ENCODE assay signal across 22 cellular contexts in the genomic region with DNA sequence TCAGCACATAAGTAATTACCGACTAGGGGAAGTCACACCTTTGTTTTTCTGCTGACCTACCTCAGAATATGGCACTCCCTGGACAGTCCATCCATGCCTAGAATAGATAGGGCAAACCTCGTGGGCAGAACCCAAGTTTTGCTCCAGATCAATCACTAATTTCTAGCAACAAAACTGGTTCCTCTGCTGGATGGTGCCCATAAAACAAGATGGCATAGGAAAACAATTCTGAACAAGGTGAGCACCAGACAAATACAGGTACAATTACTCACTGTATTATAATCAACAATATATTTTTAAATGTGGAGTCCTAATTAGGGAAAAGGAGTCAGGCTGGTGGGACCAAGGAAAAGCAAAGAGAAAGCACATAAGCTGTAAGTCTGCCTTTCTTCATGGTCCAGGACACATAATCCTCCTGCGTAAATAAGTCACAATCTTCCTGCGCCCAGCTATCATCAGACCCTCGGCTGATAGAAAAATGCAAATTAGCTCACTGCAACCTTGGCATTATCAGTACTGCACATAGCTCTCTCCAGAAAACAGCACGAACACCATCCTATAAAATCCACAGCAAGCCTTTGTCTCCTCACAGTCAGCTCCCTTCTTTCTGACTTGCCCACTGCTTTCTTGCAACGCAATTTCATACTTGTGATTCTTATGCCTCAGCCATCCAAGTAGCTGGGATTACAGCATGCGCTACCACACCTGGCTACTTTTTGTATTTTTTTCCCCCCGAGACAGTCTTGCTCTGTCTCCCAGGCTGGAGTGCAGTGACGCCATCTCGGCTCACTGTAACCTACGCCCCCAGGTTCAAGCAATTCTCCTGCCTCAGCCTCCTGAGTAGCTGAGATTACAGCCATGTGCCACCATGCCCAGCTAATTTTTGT. TPM values are rescaled to one million over a fixed set of nuclear protein-coding genes. Genes with fewer than 3 reads are reported as not detected.
DNase-seq lines count a peak whose midpoint lies in the region; ATAC-seq and TF ChIP-seq lines count a peak whose summit lies in the region.
"Had no signal": no experiment of that assay in that cellular context is flagged by ENCODE, and none has a peak within 500 bp of the region (broad histone marks: within the 10 kb centered on the region; RNA-seq: fewer than 3 reads in every experiment).

No MANE protein-coding gene starts in this region.

- H3K4me3 ChIP-seq in breast epithelium (no peak overlapping the region), adrenal gland (no peak overlapping the region)

- H3K4me1 ChIP-seq in breast epithelium (no peaks in the 10 kb centered on the region), adrenal gland (replicated peaks in 1 of 2) (peaks cover 18 to 36% of the 10 kb centered on the region in 2 donors)

- H3K27me3 ChIP-seq in breast epithelium (no peaks in the 10 kb centered on the region), adrenal gland (no peaks in the 10 kb centered on the region)

- H3K36me3 ChIP-seq in breast epithelium: no peaks in the 10 kb centered on the region
- peaks cover 0 to 6% of the 10 kb centered on the region in 2 donors for H3K36me3 ChIP-seq in adrenal gland (replicated peaks in 1 of 2)

- peak overlapping the region; percentile 27 for H3K27ac Mint-ChIP-seq in MCF 10A (ENCODE audit: low read depth, unreplicated experiment)
- H3K27ac Mint-ChIP-seq in immature natural killer cell: no peak overlapping the region

- no peak overlapping the region for H3K4me3 Mint-ChIP-seq in MCF 10A (ENCODE audit: unreplicated experiment)
- peak overlapping the region in 3 of 5 donors; percentile 18 to 58 (median 36) for H3K4me3 Mint-ChIP-seq in immature natural killer cell
- H3K4me3 Mint-ChIP-seq: CD4-positive, CD25-positive, alpha-beta regulatory T cell; H9 had no signal

- no peak overlapping the region for H3K27ac ChIP-seq in breast epithelium
- peak overlapping the region; percentile 45 to 82 (median 69) for H3K27ac ChIP-seq in adrenal gland
- H3K27ac ChIP-seq: KMS-11 had no signal

- WGBS in adrenal gland, 4 donors: 45 to 59% (median 47%) methylated on average over 12 of the region's 12 CpGs

- CTCF ChIA-PET in MCF 10A (lab: Yijun Ruan, JAX): interaction anchor here (0.6 kb wide), 1 partner anchor 135 kb away, joined by 3 read pairs; no protein-coding TSS in a partner anchor

- POLR2A ChIA-PET in MCF 10A (lab: Yijun Ruan, JAX): no interaction called here

- TF ChIP-seq CTCF in MCF 10A (IDR thresholded peaks at IDR 0.05; ENCODE audit: unreplicated experiment) (no peak), breast epithelium (IDR thresholded peaks at IDR 0.05) (no peak), adrenal gland (IDR thresholded peaks at IDR 0.05) (no peak)

- H3K4me1 Mint-ChIP-seq in MCF 10A (ENCODE audit: insufficient read depth, unreplicated experiment) (peaks cover 30% of the 10 kb centered on the region), immature natural killer cell (peaks cover 44 to 65% of the 10 kb centered on the region in 2 donors)
- H3K4me1 Mint-ChIP-seq: H9 had no signal

- H3K27me3 Mint-ChIP-seq in MCF 10A (ENCODE audit: insufficient read depth, unreplicated experiment) (no peaks in the 10 kb centered on the region), immature natural killer cell (ENCODE audit: low read depth in 3 of 3) (peaks cover 5 to 12% (median 10%) of the 10 kb centered on the region in 3 donors)
- H3K27me3 Mint-ChIP-seq: CD4-positive, CD25-positive, alpha-beta regulatory T cell had no signal

- no TSS peak for BruUV-seq in MCF 10A (replicated peaks; lab: Mats Ljungman, UMichigan)

- H3K9me3 ChIP-seq in breast epithelium (no peaks in the 10 kb centered on the region), adrenal gland (replicated peaks in 1 of 3) (no peaks in the 10 kb centered on the region)

- intact Hi-C loops in MCF 10A (cut with micrococcal nuclease) (no loop called here), breast epithelium (cut with DNase I; ENCODE audit: low total_unique reads) (no loop called here), adrenal gland (cut with DNase I) (no loop called here)

- H3K36me3 Mint-ChIP-seq in MCF 10A (ENCODE audit: insufficient read depth, unreplicated experiment) (peaks cover 40% of the 10 kb centered on the region), immature natural killer cell (peaks cover 12 to 30% (median 14%) of the 10 kb centered on the region in 3 donors)

- peaks cover 7% of the 10 kb centered on the region for H3K9me3 Mint-ChIP-seq in MCF 10A (ENCODE audit: unreplicated experiment)
- peaks cover 0 to 2% (median 0%) of the 10 kb centered on the region in 6 donors for H3K9me3 Mint-ChIP-seq in immature natural killer cell
- H3K9me3 Mint-ChIP-seq: H9 had no signal

- no peak for TF ChIP-seq POLR2A in breast epithelium (IDR thresholded peaks at IDR 0.05)
- TF ChIP-seq POLR2A in adrenal gland (IDR thresholded peaks at IDR 0.05): peak in 1 of 2 donors; percentile 61

- DNase-seq in MCF 10A (ENCODE audit: unreplicated experiment) (no peak), breast epithelium (ENCODE audit: low spot score in 2 of 2) (no peak), adrenal gland (peak in 2 of 7 donors; percentile 43 to 58), immature natural killer cell (no peak), NCI-H345 (lab: John Stamatoyannopoulos, UW) (no peak), iPS-NIHi11 (ENCODE audit: low spot score) (no peak)
- DNase-seq: 8988T; CD4-positive, CD25-positive, alpha-beta regulatory T cell; COR-L47; DMS 273 treated with DMSO at 0.1 percent for 48 hours; DND-41; H9; NCI-H1417 treated with DMSO at 0.1 percent for 48 hours; NCI-H1930; NCI-H446; NCI-H748 treated with DMSO at 0.1 percent for 48 hours; PC-3; SIG-M5 had no signal

- ATAC-seq in GM21825 (IDR thresholded peaks at IDR 0.05; ENCODE audit: unreplicated experiment) (no peak), GM21717 (IDR thresholded peaks at IDR 0.05; ENCODE audit: unreplicated experiment) (no peak)
- ATAC-seq: HepG2, PC-3 had no signal

RNA-seq across cellular contexts. Expression of a gene that starts 15.1 kb away (rescaled TPM):
- total RNA-seq in MCF 10A (2022) (37.2 and 51.1 TPM in 2 replicates), breast epithelium (10 to 100 TPM; 29.2 to 39.2 (median 29.9) TPM), adrenal gland (100 to 1,000 TPM in 1 of 8 donors, 10 to 100 TPM in 7; 53.8 to 103 (median 72.2) TPM)
- polyA plus RNA-seq in adrenal gland (10 to 100 TPM; 60.5 to 76.7 (median 61.9) TPM), immature natural killer cell (10 to 100 TPM in 2 of 3 donors, 1 to 10 TPM in 1; 9.4 to 18.9 (median 10.9) TPM)

RNA-seq across cellular contexts. Expression of a gene that starts 22.0 kb away (rescaled TPM):
- total RNA-seq in MCF 10A (2022) (176 and 188 TPM in 2 replicates), breast epithelium (10 to 100 TPM; 75.4 to 86.1 (median 81.0) TPM), adrenal gland (100 to 1,000 TPM; 139 to 356 (median 199) TPM)
- polyA plus RNA-seq in adrenal gland (100 to 1,000 TPM in 2 of 3 donors, 10 to 100 TPM in 1; 72.5 to 160 (median 135) TPM), immature natural killer cell (100 to 1,000 TPM; 101 to 123 (median 114) TPM)

RNA-seq across cellular contexts. Expression of a gene that starts 34.9 kb away (rescaled TPM):
- 11.6 and 13.7 TPM in 2 replicates for total RNA-seq in MCF 10A (2022)
- 10 to 100 TPM; 14.7 to 34.1 (median 15.4) TPM for total RNA-seq in breast epithelium
- total RNA-seq in adrenal gland: 10 to 100 TPM; 29.1 to 76.8 (median 41.1) TPM
- polyA plus RNA-seq in adrenal gland: 10 to 100 TPM; 32.0 to 45.4 (median 33.1) TPM
- polyA plus RNA-seq in immature natural killer cell: 10 to 100 TPM in 2 of 3 donors, 1 to 10 TPM in 1; 6.2 to 11.5 (median 10.6) TPM

Comparison
In these comparisons a context has a peak if more than half of its experiments do, and no peak if none do; other contexts are left out.
1. H3K27ac ChIP-seq: peak in adrenal gland (5 of 5); none in breast epithelium (0 of 2).